In genomic region chrX:41922694-41923171, GRCh38 we compare ENCODE assay signal across 8 cellular contexts. TPM values are rescaled to one million over a fixed set of nuclear protein-coding genes. Genes with fewer than 3 reads are reported as not detected.
A peak's percentile ranks its signal among the peaks of the same experiment; 100 is the strongest.
DNase-seq lines count a peak whose midpoint lies in the region; ATAC-seq, FAIRE-seq and TF ChIP-seq lines count a peak whose summit lies in the region.

No MANE protein-coding gene starts in this region.

- DNase-seq in astrocyte (ENCODE audit: low read depth): peak; percentile 2
- DNase-seq in iPS DF 6.9 (ENCODE audit: low read depth, low spot score): no peak
- DNase-seq in sciatic nerve (ENCODE audit: low spot score): peak; percentile 66

- H4K20me1 ChIP-seq in OCI-LY1 (ENCODE audit: insufficient read depth, low read length) (no peaks in the 10 kb centered on the region), astrocyte (ENCODE audit: insufficient read depth, low read length) (peaks cover 25% of the 10 kb centered on the region)

- TF ChIP-seq CTCF in OCI-LY1 (IDR thresholded peaks at IDR 0.05; ENCODE audit: low read length) (peak; percentile 11; the same call in 1 of the 2 replicates), astrocyte (IDR thresholded peaks at IDR 0.05; ENCODE audit: insufficient read depth, low read depth, low read length) (no peak)

- H3K9me2 ChIP-seq in OCI-LY1 (ENCODE audit: low read depth, low read length): no peaks in the 10 kb centered on the region

- no peak for FAIRE-seq in astrocyte (lab: Jason Lieb, UNC)

- intact Hi-C loops in sciatic nerve (cut with DNase I): no loop called here

- no CpG with 5 or more reads among the region's 42 CpGs for WGBS in iPS DF 6.9 (ENCODE audit: insufficient coverage, insufficient read length)

- H3K9me3 ChIP-seq in OCI-LY1 (ENCODE audit: low read length) (no peaks in the 10 kb centered on the region), astrocyte (ENCODE audit: insufficient read depth, low read depth, low read length) (no peaks in the 10 kb centered on the region), iPS DF 6.9 (ENCODE audit: control insufficient read depth, insufficient read depth, low read length) (no peaks in the 10 kb centered on the region)

- H3K4me1 ChIP-seq in OCI-LY1 (ENCODE audit: insufficient read depth, low read length, severe bottlenecking): peaks cover 44% of the 10 kb centered on the region
- H3K4me1 ChIP-seq in astrocyte (ENCODE audit: insufficient read depth, low read length): no peaks in the 10 kb centered on the region
- H3K4me1 ChIP-seq in iPS DF 6.9 (ENCODE audit: control insufficient read depth, insufficient read depth, low read length): no peaks in the 10 kb centered on the region

- H3K9ac ChIP-seq in OCI-LY1 (ENCODE audit: low read length) (peak overlapping the region; percentile 100), astrocyte (ENCODE audit: low read length) (peak overlapping the region; percentile 89)

- H3K4me3 ChIP-seq in OCI-LY1 (ENCODE audit: low read depth, low read length, poor library complexity, severe bottlenecking): peak overlapping the region; percentile 99
- peak overlapping the region; percentile 87 for H3K4me3 ChIP-seq in astrocyte (ENCODE audit: insufficient read depth, low read depth, low read length)
- peak overlapping the region; percentile 74; the same call in 1 of the 2 replicates for H3K4me3 ChIP-seq in iPS DF 6.9 (ENCODE audit: low read length)

- H2AFZ ChIP-seq in OCI-LY1 (ENCODE audit: low read length): no peak overlapping the region
- peak overlapping the region; percentile 56 for H2AFZ ChIP-seq in astrocyte (ENCODE audit: low read depth, low read length)

- no peaks in the 10 kb centered on the region for H3K36me3 ChIP-seq in OCI-LY1 (ENCODE audit: insufficient read depth, low read length)
- H3K36me3 ChIP-seq in astrocyte (ENCODE audit: insufficient read depth, low read length): no peaks in the 10 kb centered on the region
- no peaks in the 10 kb centered on the region for H3K36me3 ChIP-seq in iPS DF 6.9 (ENCODE audit: control insufficient read depth, insufficient read depth, low read length)

- ATAC-seq in GM18502 (IDR thresholded peaks at IDR 0.05; ENCODE audit: poor library complexity, unreplicated experiment): peak; percentile 26
- ATAC-seq in HG02884 (IDR thresholded peaks at IDR 0.05; ENCODE audit: unreplicated experiment): peak; percentile 11
- peak; percentile 38 for ATAC-seq in sciatic nerve
- no peak for ATAC-seq in HG03439 (IDR thresholded peaks at IDR 0.05; ENCODE audit: unreplicated experiment)
- ATAC-seq in HG02870 (IDR thresholded peaks at IDR 0.05; ENCODE audit: unreplicated experiment): no peak

- no peaks in the 10 kb centered on the region for H3F3A ChIP-seq in OCI-LY1 (ENCODE audit: insufficient read depth, low read length)

- H3K27ac Mint-ChIP-seq in astrocyte (ENCODE audit: unreplicated experiment): peak overlapping the region; percentile 95

- H3K27me3 Mint-ChIP-seq in astrocyte (ENCODE audit: low read depth, unreplicated experiment): no peaks in the 10 kb centered on the region

- H3K27ac ChIP-seq in OCI-LY1 (ENCODE audit: low read depth, low read length, poor library complexity, severe bottlenecking): peak overlapping the region; percentile 67
- H3K27ac ChIP-seq in astrocyte (ENCODE audit: low read depth, low read length): peak overlapping the region; percentile 63
- no peak overlapping the region for H3K27ac ChIP-seq in iPS DF 6.9 (ENCODE audit: low read length)

- peak overlapping the region; percentile 94 for H3K4me2 ChIP-seq in OCI-LY1 (ENCODE audit: low read length)
- peak overlapping the region; percentile 93 for H3K4me2 ChIP-seq in astrocyte (ENCODE audit: low read length)

- H3K9me3 Mint-ChIP-seq in astrocyte (ENCODE audit: unreplicated experiment): no peaks in the 10 kb centered on the region

- no peaks in the 10 kb centered on the region for H3K36me3 Mint-ChIP-seq in astrocyte (ENCODE audit: low read depth, unreplicated experiment)

- peaks cover 50% of the 10 kb centered on the region for H3K79me2 ChIP-seq in OCI-LY1 (ENCODE audit: insufficient read depth, low read length)
- H3K79me2 ChIP-seq in astrocyte (ENCODE audit: insufficient read depth, low read length): peaks cover 48% of the 10 kb centered on the region

- peaks cover 6% of the 10 kb centered on the region for H3K4me1 Mint-ChIP-seq in astrocyte (ENCODE audit: low read depth, unreplicated experiment)

- peak overlapping the region; percentile 98 for H3K4me3 Mint-ChIP-seq in astrocyte (ENCODE audit: unreplicated experiment)

- H3K27me3 ChIP-seq in OCI-LY1 (ENCODE audit: insufficient read depth, low read length) (no peaks in the 10 kb centered on the region), astrocyte (ENCODE audit: insufficient read depth, low read length) (no peaks in the 10 kb centered on the region), iPS DF 6.9 (ENCODE audit: control insufficient read depth, insufficient read depth, low read length) (no peaks in the 10 kb centered on the region)

RNA-seq across cellular contexts. Expression of gene CASK, which starts 0.6 kb away (rescaled TPM):
- total RNA-seq in astrocyte: 91.5 and 99.3 TPM in 2 replicates
- 43.3 TPM for total RNA-seq in sciatic nerve

Comparison
In these comparisons a context has a peak if more than half of its experiments do, and no peak if none do; other contexts are left out.
1. ATAC-seq: peak in GM18502 (single experiment), HG02884 (single experiment) and sciatic nerve (single experiment); none in HG03439 (single experiment) and HG02870 (single experiment).
2. Peak in every context shown above with its lines, with median percentiles within 50 percentile points of each other: H3K4me3 ChIP-seq.